1 cellular context compared by ENCODE assay signal in the genomic region with DNA sequence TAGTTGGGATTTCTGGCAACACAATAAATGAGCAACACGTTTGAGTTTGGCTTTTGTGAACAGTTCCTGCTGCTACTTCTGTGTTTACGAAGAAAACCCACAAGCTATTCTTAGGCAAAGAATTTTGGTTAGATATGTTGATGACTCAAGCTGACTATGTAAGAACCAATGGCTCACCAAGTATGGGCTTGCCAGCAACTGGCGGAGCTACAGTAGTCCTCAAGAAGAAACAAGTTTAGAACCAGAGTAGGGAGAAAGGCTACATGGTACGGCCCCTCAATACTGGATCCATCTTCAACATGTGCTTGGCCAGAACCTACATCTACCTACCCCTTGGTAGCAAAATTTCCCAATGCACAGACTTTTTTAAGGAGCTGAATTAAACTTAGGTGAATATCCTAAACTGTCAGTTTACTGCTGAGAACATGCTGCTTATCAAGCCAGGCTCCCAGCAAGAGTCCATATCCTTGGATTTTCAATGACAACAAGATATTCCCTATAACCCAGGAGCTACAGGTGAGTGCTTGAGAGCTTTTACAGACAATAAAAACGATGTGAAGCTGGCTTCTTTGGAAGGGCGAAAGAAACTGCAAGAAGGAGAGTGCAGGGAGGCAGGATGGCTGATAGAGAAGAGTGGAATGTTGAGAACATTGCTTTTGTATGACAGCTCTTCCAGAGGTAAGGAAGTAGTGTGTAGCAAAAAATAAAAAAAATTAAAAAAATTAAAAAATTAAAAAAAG.
TF ChIP-seq lines count a peak whose summit lies in the region.

No MANE protein-coding gene starts in this region.

TF ChIP-seq in HCT116, 20 proteins besides CTCF, POLR2A, EP300 and RAD21 (continued from another document):
- TF ChIP-seq, protein P1, sequence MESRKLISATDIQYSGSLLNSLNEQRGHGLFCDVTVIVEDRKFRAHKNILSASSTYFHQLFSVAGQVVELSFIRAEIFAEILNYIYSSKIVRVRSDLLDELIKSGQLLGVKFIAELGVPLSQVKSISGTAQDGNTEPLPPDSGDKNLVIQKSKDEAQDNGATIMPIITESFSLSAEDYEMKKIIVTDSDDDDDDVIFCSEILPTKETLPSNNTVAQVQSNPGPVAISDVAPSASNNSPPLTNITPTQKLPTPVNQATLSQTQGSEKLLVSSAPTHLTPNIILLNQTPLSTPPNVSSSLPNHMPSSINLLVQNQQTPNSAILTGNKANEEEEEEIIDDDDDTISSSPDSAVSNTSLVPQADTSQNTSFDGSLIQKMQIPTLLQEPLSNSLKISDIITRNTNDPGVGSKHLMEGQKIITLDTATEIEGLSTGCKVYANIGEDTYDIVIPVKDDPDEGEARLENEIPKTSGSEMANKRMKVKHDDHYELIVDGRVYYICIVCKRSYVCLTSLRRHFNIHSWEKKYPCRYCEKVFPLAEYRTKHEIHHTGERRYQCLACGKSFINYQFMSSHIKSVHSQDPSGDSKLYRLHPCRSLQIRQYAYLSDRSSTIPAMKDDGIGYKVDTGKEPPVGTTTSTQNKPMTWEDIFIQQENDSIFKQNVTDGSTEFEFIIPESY (IDR thresholded peaks at IDR 0.05; ENCODE audit: extremely low read depth, insufficient replicate concordance, low read length) = no peak
- TF ChIP-seq SRF (IDR thresholded peaks at IDR 0.05; ENCODE audit: low read depth) (peak; percentile 49; the same call in 1 of the 2 replicates), JUND (IDR thresholded peaks at IDR 0.05) (peak; percentile 60), EZH2phosphoT487 (IDR thresholded peaks at IDR 0.05; ENCODE audit: borderline replicate concordance) (no peak), ZNF274 (IDR thresholded peaks at IDR 0.05; ENCODE audit: low read depth, low read length) (no peak), SP1 (IDR thresholded peaks at IDR 0.05; ENCODE audit: low read depth) (peak; percentile 50), FOSL1 (IDR thresholded peaks at IDR 0.05; ENCODE audit: low read depth) (peak; percentile 75), CBX3 (IDR thresholded peaks at IDR 0.05; ENCODE audit: low read depth) (peak; percentile 61; the same call in 1 of the 2 replicates)
